16 cellular contexts compared by ENCODE assay signal in genomic region chr7:114875171-114875570, GRCh38. TPM values are rescaled to one million over a fixed set of nuclear protein-coding genes. Genes with fewer than 3 reads are reported as not detected.
DNase-seq lines count a peak whose midpoint lies in the region; ATAC-seq, FAIRE-seq and TF ChIP-seq lines count a peak whose summit lies in the region.
"Had no signal": no experiment of that assay in that cellular context is flagged by ENCODE, and none has a peak within 500 bp of the region (broad histone marks: within the 10 kb centered on the region; RNA-seq: fewer than 3 reads in every experiment).

No MANE protein-coding gene starts in this region.

- H3K27ac ChIP-seq in A549 (no peak overlapping the region), small intestine (ENCODE audit: low read depth in 1 of 2, low read length in 1 of 2) (no peak overlapping the region)
- H3K27ac ChIP-seq: 22Rv1; BLaER1 treated with 17β-estradiol and CSF1 and Interleukin-3, amounts not matched to agents 10 nM and 100 nM; GM23248 had no signal

- TF ChIP-seq RAD21 in A549 (conservative IDR thresholded peaks at IDR 0.05 in 1 of 2, IDR thresholded peaks at IDR 0.05 in 1 of 2), result no peak

- TF ChIP-seq CTCF in A549 (IDR thresholded peaks at IDR 0.05), result no peak
- no peak for TF ChIP-seq CTCF in fibroblast of villous mesenchyme (IDR thresholded peaks at IDR 0.05; ENCODE audit: insufficient read depth, low read depth, low read length)
- no peak for TF ChIP-seq CTCF in mucosa of descending colon (IDR thresholded peaks at IDR 0.05)

- no peak for TF ChIP-seq EP300 in A549 (IDR thresholded peaks at IDR 0.05)

- DNase-seq in A549 (ENCODE audit: low read depth in 1 of 2, low spot score in 1 of 2) (no peak), dermis blood vessel endothelial cell (peak; percentile 32), fibroblast of villous mesenchyme (ENCODE audit: low read depth) (peak; percentile 48), small intestine (no peak), NCI-H146 treated with DMSO at 0.1 percent for 48 hours (lab: John Stamatoyannopoulos, UW; ENCODE audit: unreplicated experiment) (no peak), mucosa of descending colon (no peak)
- DNase-seq: Calu3; CD8-positive, alpha-beta T cell; DMS79 treated with DMSO at 0.1 percent for 48 hours; GF-D8; GM23248 had no signal

- peaks cover 9% of the 10 kb centered on the region; the same call in 1 of the 3 replicates for H3K4me1 ChIP-seq in A549
- H3K4me1 ChIP-seq in small intestine (ENCODE audit: control insufficient read depth in 2 of 2, insufficient read depth in 1 of 2, low read depth in 1 of 2, low read length in 1 of 2), result no peaks in the 10 kb centered on the region
- no peaks in the 10 kb centered on the region for H3K4me1 ChIP-seq in mucosa of descending colon (ENCODE audit: low read depth)
- H3K4me1 ChIP-seq: BLaER1 treated with 17β-estradiol and CSF1 and Interleukin-3, amounts not matched to agents 10 nM and 100 nM; HAP-1 had no signal

- 0 out of 3 replicates have a peak overlapping the region, but pooled peaks have one; percentile 21 for H3K4me2 ChIP-seq in A549
- H3K4me2 ChIP-seq: BLaER1 treated with 17β-estradiol and CSF1 and Interleukin-3, amounts not matched to agents 10 nM and 100 nM had no signal

- intact Hi-C loops in mucosa of descending colon (cut with DNase I, micrococcal nuclease), result no loop called here

- no peaks in the 10 kb centered on the region for H3K27me3 ChIP-seq in small intestine (ENCODE audit: control insufficient read depth in 2 of 2, insufficient read depth in 2 of 2, low read length in 2 of 2)
- H3K27me3 ChIP-seq: BLaER1 treated with 17β-estradiol and CSF1 and Interleukin-3, amounts not matched to agents 10 nM and 100 nM had no signal

- TF ChIP-seq POLR2A in A549 (IDR thresholded peaks at IDR 0.05; ENCODE audit: low read length), result no peak

- H3K9me3 ChIP-seq in A549, result 0 out of 3 replicates have a peak, but pooled peaks cover 4% of the 10 kb centered on the region
- no peaks in the 10 kb centered on the region for H3K9me3 ChIP-seq in small intestine (ENCODE audit: control insufficient read depth, low read depth)
- H3K9me3 ChIP-seq in mucosa of descending colon, result peaks cover 2% of the 10 kb centered on the region
- H3K9me3 ChIP-seq: HAP-1 had no signal

- CTCF ChIA-PET in A549 (lab: Yijun Ruan, JAX), result interaction anchor here (1.5 kb wide), 1 partner anchor 10 kb away, joined by 4 read pairs; no protein-coding TSS in a partner anchor

- no peak for FAIRE-seq in A549 (lab: Jason Lieb, UNC)
- FAIRE-seq in small intestine (lab: Jason Lieb, UNC), result peak; percentile 19
- FAIRE-seq: HepG2 had no signal

- H3K36me3 ChIP-seq in small intestine (ENCODE audit: control insufficient read depth in 2 of 2, insufficient read depth in 2 of 2, low read length in 2 of 2), result no peaks in the 10 kb centered on the region
- no peaks in the 10 kb centered on the region for H3K36me3 ChIP-seq in mucosa of descending colon (ENCODE audit: low read depth)
- H3K36me3 ChIP-seq: BLaER1 treated with 17β-estradiol and CSF1 and Interleukin-3, amounts not matched to agents 10 nM and 100 nM; HAP-1 had no signal

- H3K4me3 ChIP-seq in A549, result no peak overlapping the region
- no peak overlapping the region for H3K4me3 ChIP-seq in fibroblast of villous mesenchyme (ENCODE audit: low read depth, low read length)
- no peak overlapping the region for H3K4me3 ChIP-seq in small intestine (ENCODE audit: low read depth in 1 of 2, low read length in 2 of 2)
- no peak overlapping the region for H3K4me3 ChIP-seq in mucosa of descending colon
- H3K4me3 ChIP-seq: BLaER1 treated with 17β-estradiol and CSF1 and Interleukin-3, amounts not matched to agents 10 nM and 100 nM; GM23248; HAP-1 had no signal

- POLR2A ChIA-PET in A549 (lab: Yijun Ruan, JAX), result no interaction called here

- ATAC-seq in A549 (no peak), mucosa of descending colon (no peak), HG02970 (IDR thresholded peaks at IDR 0.05; ENCODE audit: low FRiP score, unreplicated experiment) (no peak)
- ATAC-seq: CD8-positive, alpha-beta T cell; HepG2 had no signal

TF ChIP-seq in A549, 52 proteins besides CTCF, POLR2A, EP300 and RAD21:
- TF ChIP-seq EHMT2 (IDR thresholded peaks at IDR 0.05; ENCODE audit: low read depth) (no peak), HOXB13 (CRISPR knock-in tag; IDR thresholded peaks at IDR 0.05; ENCODE audit: low read depth) (no peak), USF2 (IDR thresholded peaks at IDR 0.05) (no peak)
TF ChIP-seq in A549: peak in this region for 0.

RNA-seq across cellular contexts. Expression of gene MDFIC, which starts 46.7 kb away (rescaled TPM):
- polyA plus RNA-seq in A549 (2011; rRNA removed) (30.6 and 38.5 TPM in 2 replicates), A549 (2017; fragmentation: RNase III; extraction: RNeasy Plus Mini Kit Qiagen cat#74134 plus additional on column Dnase treatment) (14.4 to 19.5 TPM (median 18.7 TPM) in 3 replicates), small intestine (1 to 10 TPM in 2 of 3 donors, under 1 TPM in 1; 0.67 to 5.1 (median 4.7) TPM)
- 11.5 and 15.7 TPM in 2 replicates for polyA plus RNA-seq in A549 (2012; cell fraction: cytosol; rRNA removed)
- polyA plus RNA-seq in A549 (2012; cell fraction: nucleus; rRNA removed), result 4.2 and 4.5 TPM in 2 replicates
- polyA minus RNA-seq in A549 (2011; rRNA and poly(A)+ RNA removed), result 26.1 and 29.9 TPM in 2 replicates
- total RNA-seq in dermis blood vessel endothelial cell (69.1 and 78.2 TPM in 2 replicates), fibroblast of villous mesenchyme (28.3 and 39.3 TPM in 2 replicates), mucosa of descending colon (10 to 100 TPM; 10.4 to 29.5 (median 13.0) TPM)
- total RNA-seq: HepG2 had no signal

Comparison
In these comparisons a context has a peak if more than half of its experiments do, and no peak if none do; other contexts are left out.
1. DNase-seq: peak in dermis blood vessel endothelial cell (single experiment) and fibroblast of villous mesenchyme (single experiment); none in A549 (0 of 2), small intestine (single experiment), NCI-H146 treated with DMSO at 0.1 percent for 48 hours (single experiment) and mucosa of descending colon (0 of 3).